8 cellular contexts compared by ENCODE assay signal in genomic region chr9:27548055-27548741, GRCh38. TPM values are rescaled to one million over a fixed set of nuclear protein-coding genes. Genes with fewer than 3 reads are reported as not detected.
DNase-seq lines count a peak whose midpoint lies in the region; ATAC-seq, FAIRE-seq and TF ChIP-seq lines count a peak whose summit lies in the region.

No MANE protein-coding gene starts in this region.

- ATAC-seq in GM19463 (IDR thresholded peaks at IDR 0.05; ENCODE audit: unreplicated experiment) = peak; percentile 50
- ATAC-seq in HG02970 (IDR thresholded peaks at IDR 0.05; ENCODE audit: low FRiP score, unreplicated experiment) = no peak
- no peak for ATAC-seq in GM18909 (IDR thresholded peaks at IDR 0.05; ENCODE audit: poor library complexity, unreplicated experiment)

- peak; percentile 49 for DNase-seq in AG10803 (ENCODE audit: low read depth)
- DNase-seq in RCC 7860 (ENCODE audit: low spot score) = peak; percentile 6
- peak; percentile 73 for DNase-seq in fibroblast of the aortic adventitia (ENCODE audit: low read depth)
- peak; percentile 70 for DNase-seq in putamen (ENCODE audit: low spot score)
- no peak for DNase-seq in stimulated activated CD4-positive, alpha-beta T cell treated with anti-CD3 and anti-CD28 coated beads, Interleukin-12 subunit alpha, Interleukin-12 subunit beta, amount 100 ng/mL, for 4 hours

- TF ChIP-seq CTCF in AG10803 (conservative IDR thresholded peaks at IDR 0.05; ENCODE audit: low read length) (peak; percentile 65), fibroblast of the aortic adventitia (IDR thresholded peaks at IDR 0.05; ENCODE audit: insufficient read depth, low read length) (peak; percentile 47)

- peak; percentile 27 for FAIRE-seq in RCC 7860 (lab: Jason Lieb, UNC)

- H3K4me3 ChIP-seq in AG10803 (ENCODE audit: low read length) = no peak overlapping the region
- H3K4me3 ChIP-seq in fibroblast of the aortic adventitia (ENCODE audit: low read depth, low read length) = no peak overlapping the region

RNA-seq across cellular contexts. Expression of gene MOB3B, which starts 18.6 kb away (rescaled TPM):
- total RNA-seq in fibroblast of the aortic adventitia (ENCODE audit: low replicate concordance) = under 0.01 and 0.25 TPM in 2 replicates

RNA-seq across cellular contexts. Expression of gene IFNK, which starts 24.1 kb away (rescaled TPM):
- total RNA-seq in fibroblast of the aortic adventitia (ENCODE audit: low replicate concordance) = not detected in 2 replicates

RNA-seq across cellular contexts. Expression of gene C9orf72, which starts 25.1 kb away (rescaled TPM):
- total RNA-seq in fibroblast of the aortic adventitia (ENCODE audit: low replicate concordance) = 7.5 and 31.7 TPM in 2 replicates
